ENCODE assay signal across 32 cellular contexts in genomic region chr12:74964390-74964789, GRCh38.
"Had no signal": no experiment of that assay in that cellular context is flagged by ENCODE, and none has a peak within 500 bp of the region (broad histone marks: within the 10 kb centered on the region; RNA-seq: fewer than 3 reads in every experiment).

No MANE protein-coding gene starts in this region.

- H3K27me3 ChIP-seq: brain microvascular endothelial cell, esophagus muscularis mucosa, foreskin keratinocyte, gastrocnemius medialis had no signal

- ATAC-seq: activated CD4-positive, CD25-positive, alpha-beta regulatory T cell treated with anti-CD3 and anti-CD28 coated beads, Interleukin-2, amount 50 U/mL, for 24 hours; activated CD8-positive, alpha-beta T cell treated with anti-CD3 and anti-CD28 coated beads for 36 hours; activated T-cell treated with anti-CD3 and anti-CD28 coated beads, Interleukin-2, amount 50 U/mL, for 4 hours; activated T-helper 17 cell treated with anti-CD3 and anti-CD28 coated beads, Interleukin-2, amount 50 U/mL, for 72 hours; effector memory CD8-positive, alpha-beta T cell; foreskin keratinocyte; gastrocnemius medialis had no signal

- H3K4me1 Mint-ChIP-seq: activated B cell treated with CpG ODN at 0.5 μM for 24 hours; activated T-helper 17 cell treated with anti-CD3 and anti-CD28 coated beads, Interleukin-2, amount 50 U/mL, for 72 hours; central memory CD8-positive, alpha-beta T cell had no signal

- H3K4me3 ChIP-seq: esophagus muscularis mucosa, gastrocnemius medialis had no signal

- DNase-seq: activated B cell treated with CpG ODN at 0.5 μM for 24 hours; activated CD4-positive, alpha-beta T cell treated with anti-CD3 and anti-CD28 coated beads for 48 hours; activated CD4-positive, alpha-beta T cell treated with anti-CD3 and anti-CD28 coated beads, Interleukin-2, amount 50 U/mL, for 1 hour; activated CD4-positive, alpha-beta T cell treated with anti-CD3 and anti-CD28 coated beads, Interleukin-2, amount 50 U/mL, for 48 hours; activated CD8-positive, alpha-beta memory T cell treated with anti-CD3 and anti-CD28 coated beads for 24 hours; activated CD8-positive, alpha-beta T cell treated with anti-CD3 and anti-CD28 coated beads for 36 hours; activated effector memory CD4-positive, alpha-beta T cell treated with Interleukin-2 at 50 U/mL for 16 hours; activated gamma-delta T cell treated with Interleukin-2 at 50 U/mL for 16 hours; activated naive CD4-positive, alpha-beta T cell treated with anti-CD3 and anti-CD28 coated beads, Interleukin-2, amount 50 U/mL, for 16 hours; activated naive CD4-positive, alpha-beta T cell treated with Interleukin-2 at 50 U/mL for 16 hours; activated T-cell treated with anti-CD3 and anti-CD28 coated beads, Interleukin-2, amount 50 U/mL, for 4 hours; amniotic stem cell; anterior cingulate cortex; brain microvascular endothelial cell; cortex of kidney; dermis blood vessel endothelial cell; effector CD4-positive, alpha-beta T cell; effector memory CD8-positive, alpha-beta T cell; erythroblast; foreskin keratinocyte; gastrocnemius medialis; glutamatergic neuron; T-helper 9 cell; WERI-Rb-1 had no signal

- H3K27ac Mint-ChIP-seq: activated B cell treated with CpG ODN at 0.5 μM for 24 hours; activated CD8-positive, alpha-beta T cell treated with anti-CD3 and anti-CD28 coated beads for 36 hours; activated naive CD8-positive, alpha-beta T cell; activated T-helper 17 cell treated with anti-CD3 and anti-CD28 coated beads, Interleukin-2, amount 50 U/mL, for 72 hours; effector memory CD8-positive, alpha-beta T cell had no signal

- FAIRE-seq: astrocyte, bronchial epithelial cell, colon had no signal

- H3K27ac ChIP-seq: brain microvascular endothelial cell, esophagus muscularis mucosa, foreskin keratinocyte, gastrocnemius medialis, WERI-Rb-1 had no signal

- H3K27me3 Mint-ChIP-seq: activated B cell treated with CpG ODN at 0.5 μM for 24 hours; activated CD8-positive, alpha-beta T cell treated with anti-CD3 and anti-CD28 coated beads for 36 hours; activated T-helper 17 cell treated with anti-CD3 and anti-CD28 coated beads, Interleukin-2, amount 50 U/mL, for 72 hours; central memory CD8-positive, alpha-beta T cell; effector memory CD8-positive, alpha-beta T cell had no signal

- H3K4me1 ChIP-seq: esophagus muscularis mucosa, foreskin keratinocyte, gastrocnemius medialis had no signal

- H3K36me3 Mint-ChIP-seq: activated naive CD8-positive, alpha-beta T cell had no signal

- H3K4me3 Mint-ChIP-seq: activated B cell treated with CpG ODN at 0.5 μM for 24 hours; activated CD8-positive, alpha-beta T cell treated with anti-CD3 and anti-CD28 coated beads for 36 hours; activated naive CD8-positive, alpha-beta T cell; activated T-cell treated with anti-CD3 and anti-CD28 coated beads, Interleukin-2, amount 50 U/mL, for 4 hours; activated T-helper 17 cell treated with anti-CD3 and anti-CD28 coated beads, Interleukin-2, amount 50 U/mL, for 72 hours; central memory CD8-positive, alpha-beta T cell; effector memory CD8-positive, alpha-beta T cell had no signal

- H3K36me3 ChIP-seq: brain microvascular endothelial cell, esophagus muscularis mucosa, gastrocnemius medialis, WERI-Rb-1 had no signal

- H3K9me3 ChIP-seq: esophagus muscularis mucosa, gastrocnemius medialis had no signal
